Comparison of ENCODE assay signal across 25 cellular contexts in the genomic region with DNA sequence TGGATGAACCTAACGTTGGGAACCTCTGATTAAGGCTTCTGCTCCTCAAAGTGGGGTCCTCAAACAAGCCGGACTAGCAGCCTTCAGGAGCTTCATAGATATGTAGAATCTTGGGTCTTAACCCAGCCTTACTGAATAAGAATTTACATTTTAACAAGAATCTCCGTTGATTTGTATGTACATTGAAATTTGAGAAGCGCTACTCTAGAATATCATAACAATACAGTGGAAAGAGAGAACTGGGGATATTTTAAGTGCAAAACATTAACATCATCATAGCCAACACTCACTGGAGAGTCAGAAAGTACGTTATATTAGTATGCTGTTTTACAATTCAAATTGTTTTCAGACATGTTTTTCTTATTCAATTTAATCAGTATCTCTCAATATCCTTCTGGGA. TPM values are rescaled to one million over a fixed set of nuclear protein-coding genes. Genes with fewer than 3 reads are reported as not detected.
DNase-seq lines count a peak whose midpoint lies in the region; ATAC-seq, FAIRE-seq and TF ChIP-seq lines count a peak whose summit lies in the region.
"Had no signal": no experiment of that assay in that cellular context is flagged by ENCODE, and none has a peak within 500 bp of the region (broad histone marks: within the 10 kb centered on the region; RNA-seq: fewer than 3 reads in every experiment).

No MANE protein-coding gene starts in this region.

- H3K14ac ChIP-seq in mesenchymal stem cell (ENCODE audit: low read length in 2 of 2) = no peak overlapping the region

- no peak overlapping the region for H3K4ac ChIP-seq in mesenchymal stem cell (ENCODE audit: low read depth in 1 of 2, low read length in 2 of 2)

- H2BK15ac ChIP-seq in mesenchymal stem cell (ENCODE audit: low read depth, poor library complexity, severe bottlenecking) = no peak overlapping the region

- H3K9me3 ChIP-seq in mammary epithelial cell (replicated peaks; ENCODE audit: insufficient read depth, low read length) (peaks cover 7% of the 10 kb centered on the region), K562 (replicated peaks; ENCODE audit: control insufficient read depth, insufficient read depth, low read depth, low read length) (peaks cover 3% of the 10 kb centered on the region; the same call in 1 of the 2 replicates), mesenchymal stem cell (ENCODE audit: control insufficient read depth, low read length) (no peaks in the 10 kb centered on the region), colonic mucosa (no peaks in the 10 kb centered on the region)
- H3K9me3 ChIP-seq: MG63 had no signal

- peak overlapping the region in 1 of 2 experiments; percentile 77 for H2BK12ac ChIP-seq in mesenchymal stem cell (ENCODE audit: low read length in 2 of 2)

- H3K23ac ChIP-seq in mesenchymal stem cell (ENCODE audit: low read length in 2 of 2) = no peak overlapping the region

- H3K4me2 ChIP-seq in mammary epithelial cell (ENCODE audit: insufficient read depth, low read depth, low read length) (no peak overlapping the region), K562 (ENCODE audit: insufficient read depth, low read length) (no peak overlapping the region), mesenchymal stem cell (ENCODE audit: low read length, poor library complexity, severe bottlenecking) (no peak overlapping the region)

- TF ChIP-seq RAD21 in K562 (CRISPR knock-in tag; conservative IDR thresholded peaks at IDR 0.05 in 1 of 2, IDR thresholded peaks at IDR 0.05 in 1 of 2) = no peak

- no peaks in the 10 kb centered on the region for H3K9me3 Mint-ChIP-seq in MCF 10A (ENCODE audit: unreplicated experiment)

- WGBS in mammary epithelial cell (ENCODE audit: low coverage, missing lambda C conversion rate) = 89% methylated on average over 5 of the region's 5 CpGs
- WGBS in K562 (ENCODE audit: insufficient coverage, low coverage, missing lambda C conversion rate) = 72% methylated on average over 5 of the region's 5 CpGs
- WGBS in mesenchymal stem cell = no CpG with 5 or more reads among the region's 5 CpGs

- peaks cover 33% of the 10 kb centered on the region for H3K4me1 ChIP-seq in mammary epithelial cell (ENCODE audit: insufficient read depth, low read length)
- H3K4me1 ChIP-seq in K562 (replicated peaks in 1 of 2; ENCODE audit: control insufficient read depth in 2 of 2, insufficient read depth in 2 of 2, low read length in 2 of 2) = peaks cover 8 to 33% of the 10 kb centered on the region in 2 experiments
- H3K4me1 ChIP-seq in mesenchymal stem cell (ENCODE audit: control insufficient read depth, insufficient read depth, low read depth, low read length) = peaks cover 6% of the 10 kb centered on the region
- no peaks in the 10 kb centered on the region for H3K4me1 ChIP-seq in colonic mucosa
- H3K4me1 ChIP-seq: Peyer's patch had no signal

- no peak overlapping the region for H4K8ac ChIP-seq in mesenchymal stem cell (ENCODE audit: low read length)

- intact Hi-C loops in mammary epithelial cell (cut with micrococcal nuclease) (loop anchor here (10.0 kb wide), 1 partner anchor 204 kb away; no protein-coding TSS in a partner anchor), MCF 10A (cut with micrococcal nuclease) (no loop called here), K562 (cut with micrococcal nuclease) (no loop called here), colonic mucosa (cut with DNase I) (no loop called here)

- H3K36me3 Mint-ChIP-seq in MCF 10A (ENCODE audit: insufficient read depth, unreplicated experiment) = no peaks in the 10 kb centered on the region

- H3K27ac ChIP-seq in mammary epithelial cell (ENCODE audit: insufficient read depth, low read depth, low read length) (no peak overlapping the region), K562 (ENCODE audit: extremely low read depth, low read depth, low read length) (peak overlapping the region; percentile 72), mesenchymal stem cell (ENCODE audit: low read length, poor library complexity, severe bottlenecking) (peak overlapping the region; percentile 88), colonic mucosa (no peak overlapping the region)
- H3K27ac ChIP-seq: Peyer's patch, SK-N-MC had no signal

- no peak for FAIRE-seq in K562 (lab: Jason Lieb, UNC)
- FAIRE-seq: D721Med, GM18507, H1 had no signal

- no peak overlapping the region for H2BK120ac ChIP-seq in mesenchymal stem cell (ENCODE audit: low read depth, low read length)

- H2BK5ac ChIP-seq in mesenchymal stem cell (ENCODE audit: low read depth, low read length, poor library complexity, severe bottlenecking) = peak overlapping the region; percentile 51

- H3K79me1 ChIP-seq in mesenchymal stem cell (replicated peaks; ENCODE audit: low read length, poor library complexity, severe bottlenecking) = no peaks in the 10 kb centered on the region

- CTCF ChIA-PET in mammary epithelial cell (lab: Charles Lee; ENCODE audit: low non-redundant PET) (no interaction called here), MCF 10A (lab: Yijun Ruan, JAX) (no interaction called here), K562 (lab: Yijun Ruan, JAX; ENCODE audit: low intra/inter-chr PET ratio) (no interaction called here)

- no TSS peak for BruUV-seq in mammary epithelial cell (replicated peaks; lab: Mats Ljungman, UMichigan)
- no TSS peak for BruUV-seq in MCF 10A (replicated peaks; lab: Mats Ljungman, UMichigan)
- no TSS peak for BruUV-seq in K562 (replicated peaks; lab: Mats Ljungman, UMichigan)

- H3K9ac ChIP-seq in mammary epithelial cell (ENCODE audit: insufficient read depth, low read length) (no peak overlapping the region), K562 (ENCODE audit: insufficient read depth in 1 of 2, low read depth in 2 of 2, low read length in 2 of 2) (no peak overlapping the region), mesenchymal stem cell (ENCODE audit: low read length) (no peak overlapping the region), colonic mucosa (ENCODE audit: low read depth in 2 of 2, low read length in 2 of 2) (no peak overlapping the region)

- peaks cover 31% of the 10 kb centered on the region for H3K4me1 Mint-ChIP-seq in MCF 10A (ENCODE audit: insufficient read depth, unreplicated experiment)
- H3K4me1 Mint-ChIP-seq: CD4-positive, alpha-beta memory T cell had no signal

- H3K27ac Mint-ChIP-seq in MCF 10A (ENCODE audit: low read depth, unreplicated experiment) = no peak overlapping the region
- H3K27ac Mint-ChIP-seq: CD4-positive, alpha-beta memory T cell had no signal

- no peak overlapping the region for H4K91ac ChIP-seq in mesenchymal stem cell (ENCODE audit: low read length)

- TF ChIP-seq CTCF in mammary epithelial cell (conservative IDR thresholded peaks at IDR 0.05 in 1 of 2, IDR thresholded peaks at IDR 0.05 in 1 of 2; ENCODE audit: extremely low read depth in 1 of 2, insufficient read depth in 1 of 2, low read depth in 1 of 2, low read length in 2 of 2) = no peak
- no peak for TF ChIP-seq CTCF in MCF 10A (IDR thresholded peaks at IDR 0.05; ENCODE audit: unreplicated experiment)
- TF ChIP-seq CTCF in K562 (IDR thresholded peaks at IDR 0.05 in 2 of 3, conservative IDR thresholded peaks at IDR 0.05 in 1 of 3; ENCODE audit: insufficient read depth in 2 of 3, low read depth in 1 of 3, low read length in 3 of 3) = no peak
- no peak for TF ChIP-seq CTCF in colonic mucosa (IDR thresholded peaks at IDR 0.05)

- H3K4me3 ChIP-seq in mammary epithelial cell (replicated peaks in 1 of 3; ENCODE audit: insufficient read depth in 1 of 3, low read depth in 2 of 3, low read length in 3 of 3) = no peak overlapping the region
- no peak overlapping the region for H3K4me3 ChIP-seq in K562
- no peak overlapping the region for H3K4me3 ChIP-seq in mesenchymal stem cell (ENCODE audit: insufficient read depth in 1 of 2, low read depth in 1 of 2, low read length in 2 of 2)
- no peak overlapping the region for H3K4me3 ChIP-seq in colonic mucosa
- H3K4me3 ChIP-seq: MG63, Peyer's patch, SK-N-MC had no signal

- ATAC-seq in K562 (no peak), HG02885 (IDR thresholded peaks at IDR 0.05; ENCODE audit: poor library complexity, unreplicated experiment) (no peak), HG02938 (IDR thresholded peaks at IDR 0.05; ENCODE audit: unreplicated experiment) (no peak)

- H3K27me3 ChIP-seq in mammary epithelial cell (ENCODE audit: insufficient read depth, low read length) = no peaks in the 10 kb centered on the region
- no peaks in the 10 kb centered on the region for H3K27me3 ChIP-seq in K562 (ENCODE audit: control insufficient read depth in 2 of 2, insufficient read depth in 2 of 2, low read length in 2 of 2)
- H3K27me3 ChIP-seq in mesenchymal stem cell (ENCODE audit: control insufficient read depth in 1 of 2, insufficient read depth in 1 of 2, low read length in 2 of 2) = no peaks in the 10 kb centered on the region
- no peaks in the 10 kb centered on the region for H3K27me3 ChIP-seq in colonic mucosa
- H3K27me3 ChIP-seq: MG63, Peyer's patch had no signal

- H4K20me1 ChIP-seq in mammary epithelial cell (ENCODE audit: insufficient read depth, low read length) = no peaks in the 10 kb centered on the region
- no peaks in the 10 kb centered on the region for H4K20me1 ChIP-seq in K562 (replicated peaks; ENCODE audit: control insufficient read depth, insufficient read depth, low read length)

- no peaks in the 10 kb centered on the region for H3K9me1 ChIP-seq in K562 (ENCODE audit: control insufficient read depth, insufficient read depth, low read length)

- H3K79me2 ChIP-seq in mammary epithelial cell (ENCODE audit: insufficient read depth, low read length) = no peaks in the 10 kb centered on the region
- peaks cover 25% of the 10 kb centered on the region for H3K79me2 ChIP-seq in K562 (ENCODE audit: control insufficient read depth, insufficient read depth, low read length)

- no peak overlapping the region for H3K4me3 Mint-ChIP-seq in MCF 10A (ENCODE audit: unreplicated experiment)
- H3K4me3 Mint-ChIP-seq: CD4-positive, alpha-beta memory T cell had no signal

- H2AFZ ChIP-seq in mammary epithelial cell (ENCODE audit: low read depth, low read length) (peak overlapping the region; percentile 19), K562 (ENCODE audit: low read depth, low read length) (peak overlapping the region; percentile 73), mesenchymal stem cell (ENCODE audit: low read depth, low read length) (no peak overlapping the region)

- TF ChIP-seq POLR2A in K562 (conservative IDR thresholded peaks at IDR 0.05) = no peak

- H3K36me3 ChIP-seq in mammary epithelial cell (ENCODE audit: insufficient read depth, low read length) (no peaks in the 10 kb centered on the region), K562 (ENCODE audit: control insufficient read depth, insufficient read depth, low read length) (no peaks in the 10 kb centered on the region), mesenchymal stem cell (ENCODE audit: control insufficient read depth in 1 of 2, insufficient read depth in 2 of 2, low read depth in 1 of 2, low read length in 2 of 2) (no peaks in the 10 kb centered on the region), colonic mucosa (no peaks in the 10 kb centered on the region)
- H3K36me3 ChIP-seq: MG63, Peyer's patch had no signal

- dilution Hi-C loops in mammary epithelial cell (cut with HindIII; ENCODE audit: low sequenced_read_pairs) = loop anchor here (5.0 kb wide), 3 partner anchors 79 to 189 kb away; no protein-coding TSS in a partner anchor

- DNase-seq in mammary epithelial cell (no peak), MCF 10A (ENCODE audit: unreplicated experiment) (no peak), K562 (ENCODE audit: extremely low read depth in 1 of 4, low spot score in 3 of 4) (no peak), mesenchymal stem cell (no peak), colonic mucosa (no peak), NCI-H345 (lab: John Stamatoyannopoulos, UW) (no peak)
- DNase-seq: 8988T; CD4-positive, alpha-beta memory T cell; MG63; NCI-H1048; NCI-H146; NCI-H2029 treated with DMSO at 0.1 percent for 48 hours; NCI-H2171; NCI-H446; NCI-H748 treated with DMSO at 0.1 percent for 48 hours; NK-92 treated with Interleukin-12 subunit alpha and Interleukin-12 subunit beta, amount 100 ng/mL, for 24 hours; Peyer's patch; Right ventricle myocardium superior had no signal

- H3K18ac ChIP-seq in mesenchymal stem cell (ENCODE audit: low read depth in 1 of 2, low read length in 2 of 2) = no peak overlapping the region

- peaks cover 4% of the 10 kb centered on the region for H3K27me3 Mint-ChIP-seq in MCF 10A (ENCODE audit: insufficient read depth, unreplicated experiment)
- H3K27me3 Mint-ChIP-seq: CD4-positive, alpha-beta memory T cell had no signal

- in situ Hi-C loops in mammary epithelial cell (cut with MboI; ENCODE audit: low sequenced_read_pairs in 2 of 2) (no loop called here), K562 (cut with MboI) (no loop called here)

- no peak for TF ChIP-seq EP300 in K562 (IDR thresholded peaks at IDR 0.05; ENCODE audit: low read length)

- peak overlapping the region; percentile 73 for H2AK5ac ChIP-seq in mesenchymal stem cell (ENCODE audit: low read length, severe bottlenecking)

- POLR2A ChIA-PET in MCF 10A (lab: Yijun Ruan, JAX) (no interaction called here), K562 (lab: Yijun Ruan, JAX) (no interaction called here)

RNA-seq across cellular contexts. Expression of a gene that starts 31.2 kb away (rescaled TPM):
- total RNA-seq in mammary epithelial cell (not detected), MCF 10A (2022) (not detected in 2 replicates), K562 (2014; rRNA removed) (not detected in 2 replicates), K562 (2014; rRNA removed; fragmentation: Illumina TruSeq; extraction: Trizol) (not detected in 2 replicates), K562 (2015; rRNA removed; fragmentation: Illumina TruSeq; extraction: Trizol) (not detected in 2 replicates), K562 (2021) (not detected in 2 replicates), colonic mucosa (not detected)
- polyA plus RNA-seq in mammary epithelial cell (not detected), K562 (2011; rRNA removed) (not detected in 2 replicates), K562 (2014; fragmentation: Illumina TruSeq; extraction: Trizol) (not detected in 2 replicates), K562 (2014; fragmentation: Nextera tagmentation; extraction: Ambion mirVana) (under 1 TPM; 0.04 to 0.31 TPM), K562 (2014; rRNA removed) (not detected in 2 replicates)
- not detected for polyA minus RNA-seq in mammary epithelial cell
- 0.21 and 0.67 TPM in 2 replicates for total RNA-seq in K562 (2011; cell fraction: chromatin; rRNA removed; ENCODE audit: low replicate concordance)
- not detected in 2 replicates for total RNA-seq in K562 (2011; cell fraction: nucleolus; rRNA removed)
- total RNA-seq in K562 (2011; cell fraction: nucleoplasm; rRNA removed) = not detected in 2 replicates
- not detected in 2 replicates for polyA plus RNA-seq in K562 (2011; cell fraction: cytosol; rRNA removed)
- not detected in 2 replicates for polyA plus RNA-seq in K562 (2011; cell fraction: nucleus; rRNA removed)
- polyA plus RNA-seq in K562 (2012) = 1.9 and 5.9 TPM in 2 replicates
- not detected in 2 replicates for polyA minus RNA-seq in K562 (2011; rRNA and poly(A)+ RNA removed)
- polyA minus RNA-seq in K562 (2011; cell fraction: cytosol; rRNA and poly(A)+ RNA removed) = not detected in 2 replicates
- 0.27 and 0.33 TPM in 2 replicates for polyA minus RNA-seq in K562 (2011; cell fraction: nucleus; rRNA and poly(A)+ RNA removed)
- polyA plus RNA-seq in mesenchymal stem cell (2013, experiment 1 of 2) = not detected
- polyA plus RNA-seq in mesenchymal stem cell (2013, experiment 2 of 2) = not detected
- total RNA-seq: CD4-positive, alpha-beta memory T cell; H1; Peyer's patch; Right ventricle myocardium superior had no signal
- polyA plus RNA-seq: BJ; CD4-positive, alpha-beta memory T cell; H1 had no signal

Comparison
In these comparisons a context has a peak if more than half of its experiments do, and no peak if none do; other contexts are left out.
1. H3K27ac ChIP-seq: peak in K562 (single experiment) and mesenchymal stem cell (single experiment); none in mammary epithelial cell (single experiment) and colonic mucosa (single experiment).